Comparison of ENCODE assay signal across 11 cellular contexts in genomic region chr1:201624741-201625646, GRCh38.
DNase-seq lines count a peak whose midpoint lies in the region; ATAC-seq and TF ChIP-seq lines count a peak whose summit lies in the region.
"Had no signal": no experiment of that assay in that cellular context is flagged by ENCODE, and none has a peak within 500 bp of the region (broad histone marks: within the 10 kb centered on the region; RNA-seq: fewer than 3 reads in every experiment).

No MANE protein-coding gene starts in this region.

- intact Hi-C loops in sciatic nerve (cut with DNase I): no loop called here

- H3K4me2 ChIP-seq in fibroblast of lung (ENCODE audit: extremely low read depth, insufficient read depth, low read length): peak overlapping the region; percentile 18

- peaks cover 3% of the 10 kb centered on the region for H3K27me3 Mint-ChIP-seq in endothelial cell (ENCODE audit: unreplicated experiment)

- DNase-seq in EH (ENCODE audit: low read depth) (peak; percentile 99), RPMI7951 (ENCODE audit: low read depth) (peak; percentile 99), fibroblast of lung (ENCODE audit: low read depth in 2 of 2) (peak; percentile 98 to 100), sciatic nerve (ENCODE audit: low spot score) (no peak), SHP77 treated with DMSO at 0.1 percent for 48 hours (lab: John Stamatoyannopoulos, UW) (no peak), endothelial cell (ENCODE audit: low spot score) (no peak), ureter (ENCODE audit: low spot score) (no peak), HK-2 (ENCODE audit: unreplicated experiment) (no peak)
- DNase-seq: adrenal gland, NCI-H1092 treated with DMSO at 0.1 percent for 48 hours had no signal

- peaks cover 4% of the 10 kb centered on the region for H3K36me3 ChIP-seq in fibroblast of lung (ENCODE audit: control insufficient read depth, insufficient read depth, low read length)
- H3K36me3 ChIP-seq: adrenal gland had no signal

- H2AFZ ChIP-seq in fibroblast of lung (ENCODE audit: low read length): no peak overlapping the region

- H3K4me3 ChIP-seq in fibroblast of lung (replicated peaks in 1 of 4; ENCODE audit: control extremely low read depth in 1 of 4, insufficient read depth in 1 of 4, low read depth in 3 of 4, low read length in 4 of 4): no peak overlapping the region
- H3K4me3 ChIP-seq: adrenal gland, tibial nerve had no signal

- H3K4me3 Mint-ChIP-seq in endothelial cell (ENCODE audit: unreplicated experiment): no peak overlapping the region

- peak overlapping the region; percentile 5 for H3K9ac ChIP-seq in fibroblast of lung (ENCODE audit: insufficient read depth, low read length)

- TF ChIP-seq CTCF in fibroblast of lung (conservative IDR thresholded peaks at IDR 0.05 in 1 of 2, IDR thresholded peaks at IDR 0.05 in 1 of 2; ENCODE audit: low read depth in 1 of 2, low read length in 2 of 2) (peak; percentile 14 to 28), endothelial cell (IDR thresholded peaks at IDR 0.05; ENCODE audit: unreplicated experiment) (no peak)

- H3K4me1 Mint-ChIP-seq in endothelial cell (ENCODE audit: unreplicated experiment): peaks cover 5% of the 10 kb centered on the region

- H3K36me3 Mint-ChIP-seq in endothelial cell (ENCODE audit: low read depth, unreplicated experiment): peaks cover 27% of the 10 kb centered on the region

- ATAC-seq in sciatic nerve: peak; percentile 81

- no peaks in the 10 kb centered on the region for H3K9me3 ChIP-seq in fibroblast of lung (ENCODE audit: control insufficient read depth, insufficient read depth, low read depth, low read length)
- H3K9me3 ChIP-seq: adrenal gland, tibial nerve had no signal

- peak overlapping the region; percentile 74 for H3K27ac ChIP-seq in fibroblast of lung (ENCODE audit: insufficient read depth, low read length)
- H3K27ac ChIP-seq: adrenal gland, tibial nerve had no signal

- peaks cover 19% of the 10 kb centered on the region for H3K4me1 ChIP-seq in fibroblast of lung (ENCODE audit: control insufficient read depth, extremely low read depth, insufficient read depth, low read length)

- no peaks in the 10 kb centered on the region for H3K9me3 Mint-ChIP-seq in endothelial cell (ENCODE audit: unreplicated experiment)

- no peaks in the 10 kb centered on the region for H3K27me3 ChIP-seq in fibroblast of lung (ENCODE audit: control insufficient read depth, insufficient read depth, low read length)
- H3K27me3 ChIP-seq: adrenal gland, tibial nerve had no signal

- no peaks in the 10 kb centered on the region for H4K20me1 ChIP-seq in fibroblast of lung (ENCODE audit: control insufficient read depth, extremely low read depth, insufficient read depth, low read length)

- no peaks in the 10 kb centered on the region for H3K79me2 ChIP-seq in fibroblast of lung (ENCODE audit: control insufficient read depth, insufficient read depth, low read length)

- no peak overlapping the region for H3K27ac Mint-ChIP-seq in endothelial cell (ENCODE audit: unreplicated experiment)

Comparison
In these comparisons a context has a peak if more than half of its experiments do, and no peak if none do; other contexts are left out.
1. DNase-seq: peak in EH (single experiment), RPMI7951 (single experiment) and fibroblast of lung (2 of 2); none in sciatic nerve (single experiment), SHP77 treated with DMSO at 0.1 percent for 48 hours (single experiment), endothelial cell (single experiment), ureter (single experiment) and HK-2 (single experiment).